1 cellular context compared by ENCODE assay signal in the genomic region with DNA sequence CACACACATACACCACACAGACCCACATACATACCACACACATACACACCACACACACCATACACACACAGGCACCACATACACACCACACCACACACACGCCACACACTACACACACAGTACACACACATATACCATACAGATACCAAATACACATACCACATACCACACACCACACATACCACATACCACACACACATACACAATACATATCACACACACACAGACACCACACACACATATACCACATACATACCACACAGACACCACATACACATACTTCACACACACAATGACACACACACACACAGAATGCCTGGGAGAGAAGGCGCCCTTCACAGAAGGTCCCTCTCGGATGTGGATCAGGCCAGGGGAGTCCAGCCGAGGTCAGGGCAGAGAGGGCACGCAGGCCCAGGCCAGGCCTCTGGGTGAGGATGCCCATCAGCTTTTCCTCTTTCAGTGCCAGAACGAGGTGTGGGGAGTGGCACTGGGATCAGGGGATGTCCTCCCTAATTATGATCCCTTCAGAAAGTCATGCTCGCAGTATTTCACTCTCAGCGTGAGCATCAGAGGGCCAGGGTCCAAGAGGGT.
TF ChIP-seq lines count a peak whose summit lies in the region.

No MANE protein-coding gene starts in this region.

TF ChIP-seq in IMR-90, 13 proteins besides CTCF, POLR2A, EP300 and RAD21:
- TF ChIP-seq BHLHE40 (IDR thresholded peaks at IDR 0.05; ENCODE audit: low read depth, low read length) (no peak), RFX5 (IDR thresholded peaks at IDR 0.05; ENCODE audit: low read depth, low read length) (no peak), ELK1 (IDR thresholded peaks at IDR 0.05; ENCODE audit: borderline replicate concordance, low read depth, low read length) (no peak), FOS (IDR thresholded peaks at IDR 0.05; ENCODE audit: low read depth, low read length) (no peak), RCOR1 (IDR thresholded peaks at IDR 0.05; ENCODE audit: insufficient replicate concordance, low read length) (no peak), MAZ (IDR thresholded peaks at IDR 0.05; ENCODE audit: borderline replicate concordance, low read depth, low read length) (no peak), SMC3 (IDR thresholded peaks at IDR 0.05; ENCODE audit: low read depth, low read length) (no peak), MXI1 (IDR thresholded peaks at IDR 0.05; ENCODE audit: borderline replicate concordance, low read depth, low read length) (no peak)
